Comparison of ENCODE assay signal across 26 cellular contexts in the genomic region with DNA sequence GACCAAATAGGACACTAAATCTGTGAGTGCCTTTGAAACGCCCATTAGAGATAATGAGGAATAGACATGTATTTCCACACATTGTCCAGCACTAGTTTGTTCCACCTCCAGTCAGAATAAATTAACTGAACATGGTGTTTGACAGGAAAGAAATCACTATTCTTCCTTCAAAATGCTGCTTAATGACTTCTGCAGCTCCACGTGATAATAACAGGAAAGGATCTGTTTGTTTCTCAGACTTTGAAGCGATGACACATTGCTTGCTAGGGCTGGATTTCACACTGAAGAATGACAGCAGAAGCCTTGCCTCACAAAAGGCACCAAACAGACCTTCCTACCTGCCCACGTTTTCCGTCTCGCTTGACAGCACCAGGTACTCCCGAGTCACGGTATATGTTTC.
"Had no signal": no experiment of that assay in that cellular context is flagged by ENCODE, and none has a peak within 500 bp of the region (broad histone marks: within the 10 kb centered on the region; RNA-seq: fewer than 3 reads in every experiment).

No MANE protein-coding gene starts in this region.

- H3K27me3 Mint-ChIP-seq: dendritic cell treated with granulocyte-macrophage colony-stimulating factor and Interleukin-4, amounts not matched to agents 40 ng/mL and 50 ng/mL, for 4 days had no signal

- DNase-seq: colonic mucosa; cortex of kidney; dorsolateral prefrontal cortex; effector CD4-positive, alpha-beta T cell; effector memory CD4-positive, alpha-beta T cell; erythroblast; esophagus squamous epithelium; foreskin fibroblast; foreskin melanocyte; gastrocnemius medialis; glutamatergic neuron; heart right ventricle; hypothalamus; immature natural killer cell; islet precursor cell; kidney; kidney glomerular epithelial cell; left cardiac atrium; left lung; left ventricle myocardium superior; lower lobe of right lung; mesenchymal stem cell; mucosa of descending colon; naive B cell had no signal

- H3K4me3 Mint-ChIP-seq: dendritic cell treated with granulocyte-macrophage colony-stimulating factor and Interleukin-4, amounts not matched to agents 40 ng/mL and 50 ng/mL, for 4 days; immature natural killer cell; mesothelial cell of epicardium; naive B cell had no signal

- H3K27ac Mint-ChIP-seq: dendritic cell treated with granulocyte-macrophage colony-stimulating factor and Interleukin-4, amounts not matched to agents 40 ng/mL and 50 ng/mL, for 4 days; mesothelial cell of epicardium; naive B cell had no signal

- H3K9me3 Mint-ChIP-seq: dendritic cell treated with granulocyte-macrophage colony-stimulating factor and Interleukin-4, amounts not matched to agents 40 ng/mL and 50 ng/mL, for 4 days had no signal

- H3K36me3 Mint-ChIP-seq: immature natural killer cell, mesothelial cell of epicardium, naive B cell had no signal

- H3K4me3 ChIP-seq: colonic mucosa, dorsolateral prefrontal cortex, esophagus squamous epithelium, gastrocnemius medialis, heart right ventricle, left lung, lower lobe of right lung, mucosa of descending colon had no signal

- H3K4me1 Mint-ChIP-seq: mesothelial cell of epicardium, naive B cell had no signal
